14 cellular contexts compared by ENCODE assay signal in genomic region chr10:119355930-119356329, GRCh38.
DNase-seq lines count a peak whose midpoint lies in the region; ATAC-seq and TF ChIP-seq lines count a peak whose summit lies in the region.
"Had no signal": no experiment of that assay in that cellular context is flagged by ENCODE, and none has a peak within 500 bp of the region (broad histone marks: within the 10 kb centered on the region; RNA-seq: fewer than 3 reads in every experiment).

No MANE protein-coding gene starts in this region.

- ATAC-seq in GM23338 (no peak), HG03025 (IDR thresholded peaks at IDR 0.05; ENCODE audit: low FRiP score, unreplicated experiment) (no peak)
- ATAC-seq: activated naive CD4-positive, alpha-beta T cell treated with anti-CD3 and anti-CD28 coated beads, Interleukin-2, amount 50 U/mL, for 72 hours; right cardiac atrium had no signal

- H3K4me1 ChIP-seq in GM23338 (ENCODE audit: insufficient read depth), result no peaks in the 10 kb centered on the region
- no peaks in the 10 kb centered on the region for H3K4me1 ChIP-seq in iPS DF 6.9 (ENCODE audit: control insufficient read depth, insufficient read depth, low read length)
- peaks cover 0 to 31% (median 12%) of the 10 kb centered on the region in 4 donors for H3K4me1 ChIP-seq in tibial artery
- H3K4me1 ChIP-seq: HAP-1 had no signal

- H3K4me2 ChIP-seq in GM23338, result no peak overlapping the region

- POLR2A ChIA-PET in AG04450 (lab: Yijun Ruan, JAX), result no interaction called here

- in situ Hi-C loops in SK-MEL-5 (cut with HindIII; ENCODE audit: low pct_unique_long_range_greater_than_20kb, low sequenced_read_pairs), result no loop called here

- H3K4me3 Mint-ChIP-seq in GM23338, result no peak overlapping the region

- WGBS in iPS DF 6.9 (ENCODE audit: insufficient coverage, insufficient read length), result no CpG with 5 or more reads among the region's 2 CpGs

- TF ChIP-seq CTCF in AG04450 (IDR thresholded peaks at IDR 0.05; ENCODE audit: low read depth, low read length) (peak; percentile 50), GM23338 (conservative IDR thresholded peaks at IDR 0.05; ENCODE audit: low read depth in 2 of 2) (peak; percentile 42 to 67), tibial artery (IDR thresholded peaks at IDR 0.05) (peak in 1 of 2 experiments; percentile 12)

- H3K27ac ChIP-seq in AG04450 (ENCODE audit: low read depth, low read length), result no peak overlapping the region
- H3K27ac ChIP-seq in GM23338 (ENCODE audit: low read depth), result no peak overlapping the region
- no peak overlapping the region for H3K27ac ChIP-seq in iPS DF 6.9 (ENCODE audit: low read length)
- no peak overlapping the region for H3K27ac ChIP-seq in tibial artery

- H3K27me3 ChIP-seq in AG04450 (ENCODE audit: control insufficient read depth, insufficient read depth, low read length), result no peaks in the 10 kb centered on the region
- H3K27me3 ChIP-seq in GM23338 (ENCODE audit: insufficient read depth), result no peaks in the 10 kb centered on the region
- no peaks in the 10 kb centered on the region for H3K27me3 ChIP-seq in iPS DF 6.9 (ENCODE audit: control insufficient read depth, insufficient read depth, low read length)
- H3K27me3 ChIP-seq in tibial artery, result no peaks in the 10 kb centered on the region

- no peaks in the 10 kb centered on the region for H3K36me3 ChIP-seq in GM23338 (ENCODE audit: insufficient read depth)
- no peaks in the 10 kb centered on the region for H3K36me3 ChIP-seq in iPS DF 6.9 (ENCODE audit: control insufficient read depth, insufficient read depth, low read length)
- no peaks in the 10 kb centered on the region for H3K36me3 ChIP-seq in tibial artery
- H3K36me3 ChIP-seq: HAP-1 had no signal

- peaks cover 11% of the 10 kb centered on the region for H3K27me3 Mint-ChIP-seq in GM23338 (ENCODE audit: insufficient read depth, low read depth, poor library complexity)

- no peak overlapping the region for H2AFZ ChIP-seq in GM23338

- peaks cover 43% of the 10 kb centered on the region for H3K9me3 Mint-ChIP-seq in GM23338

- H3K9me3 ChIP-seq in AG04450 (ENCODE audit: control insufficient read depth, insufficient read depth, low read length) (peaks cover 26% of the 10 kb centered on the region), iPS DF 6.9 (ENCODE audit: control insufficient read depth, insufficient read depth, low read length) (no peaks in the 10 kb centered on the region; the same call in 1 of the 2 replicates), tibial artery (no peaks in the 10 kb centered on the region)

- intact Hi-C loops in tibial artery (cut with DNase I; ENCODE audit: low total_unique reads), result no loop called here

- H3K36me3 Mint-ChIP-seq in GM23338 (ENCODE audit: low read depth), result peaks cover 16% of the 10 kb centered on the region; the same call in 2 of the 3 replicates

- no peaks in the 10 kb centered on the region for H3K79me2 ChIP-seq in GM23338 (replicated peaks; ENCODE audit: insufficient read depth)

- H3K9me2 ChIP-seq in GM23338 (ENCODE audit: insufficient read depth), result 0 out of 2 replicates have a peak, but pooled peaks cover 3% of the 10 kb centered on the region

- H3K4me3 ChIP-seq in AG04450 (ENCODE audit: low read depth, low read length) (no peak overlapping the region), GM23338 (no peak overlapping the region), iPS DF 6.9 (ENCODE audit: low read length) (no peak overlapping the region), tibial artery (no peak overlapping the region)
- H3K4me3 ChIP-seq: HAP-1 had no signal

- DNase-seq in AG04450 (ENCODE audit: low read depth, low spot score) (no peak), GM23338 (ENCODE audit: low spot score) (peak; percentile 43), SK-MEL-5 (ENCODE audit: low read depth, low spot score) (peak; percentile 12), iPS DF 6.9 (ENCODE audit: low read depth, low spot score) (peak; percentile 11), NCI-H187 treated with DMSO at 0.1 percent for 48 hours (lab: John Stamatoyannopoulos, UW) (no peak), hepatic stellate cell (ENCODE audit: low spot score) (no peak), tibial artery (no peak)
- DNase-seq: activated CD4-positive, alpha-beta T cell treated with anti-CD3 and anti-CD28 coated beads, Interleukin-2, amount 50 U/mL, for 48 hours; Calu3; NCI-H2171; right cardiac atrium had no signal

- H4K20me1 ChIP-seq in GM23338 (replicated peaks; ENCODE audit: insufficient read depth), result no peaks in the 10 kb centered on the region

- H3F3A ChIP-seq in GM23338 (replicated peaks; ENCODE audit: low read depth), result no peaks in the 10 kb centered on the region

- no peaks in the 10 kb centered on the region; the same call in 2 of the 3 replicates for H3K4me1 Mint-ChIP-seq in GM23338

- H3K27ac Mint-ChIP-seq in GM23338, result no peak overlapping the region
- H3K27ac Mint-ChIP-seq: activated naive CD4-positive, alpha-beta T cell treated with anti-CD3 and anti-CD28 coated beads, Interleukin-2, amount 50 U/mL, for 72 hours had no signal

- CTCF ChIA-PET in AG04450 (lab: Charles Lee), result interaction anchor here (0.7 to 1.6 kb wide), 3 partner anchors 8 to 34 kb away, joined by 4 to 12 read pairs (median 4); no protein-coding TSS in a partner anchor

TF ChIP-seq in GM23338, 12 proteins besides CTCF, POLR2A, EP300 and RAD21 (continues in another document):
- TF ChIP-seq ETS1 (IDR thresholded peaks at IDR 0.05) (no peak), ZNF462 (CRISPR knock-in tag; IDR thresholded peaks at IDR 0.05) (no peak), CREB1 (CRISPR knock-in tag; IDR thresholded peaks at IDR 0.05; ENCODE audit: low read depth) (no peak), ZNF331 (CRISPR knock-in tag; IDR thresholded peaks at IDR 0.05; ENCODE audit: low read depth) (no peak), EZH2phosphoT487 (IDR thresholded peaks at IDR 0.05; ENCODE audit: unreplicated experiment) (no peak), ZNF114 (CRISPR knock-in tag; IDR thresholded peaks at IDR 0.05) (no peak)

Comparison
In these comparisons a context has a peak if more than half of its experiments do, and no peak if none do; other contexts are left out.
1. DNase-seq: peak in GM23338 (single experiment), SK-MEL-5 (single experiment) and iPS DF 6.9 (single experiment); none in AG04450 (single experiment), NCI-H187 treated with DMSO at 0.1 percent for 48 hours (single experiment), hepatic stellate cell (single experiment) and tibial artery (0 of 2).